Comparison of ENCODE assay signal across 1 cellular context in genomic region chr1:247103777-247104591, GRCh38.
TF ChIP-seq lines count a peak whose summit lies in the region.

Gene ZNF669 (minus strand): TSS chr1:247104356. CDS start chr1:247104199, 157 bp downstream.

TF ChIP-seq in WTC11, 78 proteins besides CTCF, POLR2A, EP300 and RAD21 (continued from another document):
- no peak; the same call in 1 of the 2 replicates for TF ChIP-seq ZBTB43 (CRISPR knock-in tag; IDR thresholded peaks at IDR 0.05)
- TF ChIP-seq, protein P1, sequence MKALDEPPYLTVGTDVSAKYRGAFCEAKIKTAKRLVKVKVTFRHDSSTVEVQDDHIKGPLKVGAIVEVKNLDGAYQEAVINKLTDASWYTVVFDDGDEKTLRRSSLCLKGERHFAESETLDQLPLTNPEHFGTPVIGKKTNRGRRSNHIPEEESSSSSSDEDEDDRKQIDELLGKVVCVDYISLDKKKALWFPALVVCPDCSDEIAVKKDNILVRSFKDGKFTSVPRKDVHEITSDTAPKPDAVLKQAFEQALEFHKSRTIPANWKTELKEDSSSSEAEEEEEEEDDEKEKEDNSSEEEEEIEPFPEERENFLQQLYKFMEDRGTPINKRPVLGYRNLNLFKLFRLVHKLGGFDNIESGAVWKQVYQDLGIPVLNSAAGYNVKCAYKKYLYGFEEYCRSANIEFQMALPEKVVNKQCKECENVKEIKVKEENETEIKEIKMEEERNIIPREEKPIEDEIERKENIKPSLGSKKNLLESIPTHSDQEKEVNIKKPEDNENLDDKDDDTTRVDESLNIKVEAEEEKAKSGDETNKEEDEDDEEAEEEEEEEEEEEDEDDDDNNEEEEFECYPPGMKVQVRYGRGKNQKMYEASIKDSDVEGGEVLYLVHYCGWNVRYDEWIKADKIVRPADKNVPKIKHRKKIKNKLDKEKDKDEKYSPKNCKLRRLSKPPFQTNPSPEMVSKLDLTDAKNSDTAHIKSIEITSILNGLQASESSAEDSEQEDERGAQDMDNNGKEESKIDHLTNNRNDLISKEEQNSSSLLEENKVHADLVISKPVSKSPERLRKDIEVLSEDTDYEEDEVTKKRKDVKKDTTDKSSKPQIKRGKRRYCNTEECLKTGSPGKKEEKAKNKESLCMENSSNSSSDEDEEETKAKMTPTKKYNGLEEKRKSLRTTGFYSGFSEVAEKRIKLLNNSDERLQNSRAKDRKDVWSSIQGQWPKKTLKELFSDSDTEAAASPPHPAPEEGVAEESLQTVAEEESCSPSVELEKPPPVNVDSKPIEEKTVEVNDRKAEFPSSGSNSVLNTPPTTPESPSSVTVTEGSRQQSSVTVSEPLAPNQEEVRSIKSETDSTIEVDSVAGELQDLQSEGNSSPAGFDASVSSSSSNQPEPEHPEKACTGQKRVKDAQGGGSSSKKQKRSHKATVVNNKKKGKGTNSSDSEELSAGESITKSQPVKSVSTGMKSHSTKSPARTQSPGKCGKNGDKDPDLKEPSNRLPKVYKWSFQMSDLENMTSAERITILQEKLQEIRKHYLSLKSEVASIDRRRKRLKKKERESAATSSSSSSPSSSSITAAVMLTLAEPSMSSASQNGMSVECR (CRISPR knock-in tag; IDR thresholded peaks at IDR 0.05; ENCODE audit: borderline replicate concordance) = peak; percentile 88
- TF ChIP-seq ZNF671 (CRISPR knock-in tag; IDR thresholded peaks at IDR 0.05) = no peak
- TF ChIP-seq NR2C2 (CRISPR knock-in tag; IDR thresholded peaks at IDR 0.05) = no peak
- 0 out of 2 replicates have a peak, but pooled peaks have one; percentile 48 for TF ChIP-seq MAX (CRISPR knock-in tag; IDR thresholded peaks at IDR 0.05)
- TF ChIP-seq, protein P2, sequence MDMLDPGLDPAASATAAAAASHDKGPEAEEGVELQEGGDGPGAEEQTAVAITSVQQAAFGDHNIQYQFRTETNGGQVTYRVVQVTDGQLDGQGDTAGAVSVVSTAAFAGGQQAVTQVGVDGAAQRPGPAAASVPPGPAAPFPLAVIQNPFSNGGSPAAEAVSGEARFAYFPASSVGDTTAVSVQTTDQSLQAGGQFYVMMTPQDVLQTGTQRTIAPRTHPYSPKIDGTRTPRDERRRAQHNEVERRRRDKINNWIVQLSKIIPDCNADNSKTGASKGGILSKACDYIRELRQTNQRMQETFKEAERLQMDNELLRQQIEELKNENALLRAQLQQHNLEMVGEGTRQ (CRISPR knock-in tag; IDR thresholded peaks at IDR 0.05) = peak; percentile 84
- TF ChIP-seq NFYB (CRISPR knock-in tag; conservative IDR thresholded peaks at IDR 0.05; ENCODE audit: low read depth) = peak; percentile 91
